In the genomic region with DNA sequence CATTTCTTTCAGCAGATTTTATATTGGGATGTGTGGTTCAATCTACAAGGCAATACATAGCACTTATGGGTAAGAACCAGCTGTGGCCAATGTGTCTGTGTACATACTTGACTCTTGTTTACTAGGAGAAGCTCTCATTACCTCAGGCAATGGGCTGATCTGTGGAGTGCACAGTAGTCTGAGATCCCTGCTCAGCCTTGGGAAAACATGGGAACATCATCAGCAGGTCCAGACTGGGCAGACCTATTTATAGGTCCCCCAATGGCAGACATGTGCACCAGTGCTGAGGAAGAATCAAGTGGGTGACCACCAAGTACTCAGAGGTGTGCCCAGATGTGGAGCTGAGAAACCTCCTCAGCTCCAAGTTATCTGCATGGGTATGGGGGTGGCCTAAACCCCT, we compare ENCODE assay signal across 23 cellular contexts.
DNase-seq lines count a peak whose midpoint lies in the region; ATAC-seq, FAIRE-seq and TF ChIP-seq lines count a peak whose summit lies in the region.
"Had no signal": no experiment of that assay in that cellular context is flagged by ENCODE, and none has a peak within 500 bp of the region (broad histone marks: within the 10 kb centered on the region; RNA-seq: fewer than 3 reads in every experiment).

No MANE protein-coding gene starts in this region.

- no peaks in the 10 kb centered on the region for H3K27me3 ChIP-seq in keratinocyte (ENCODE audit: control insufficient read depth, extremely low read depth, insufficient read depth, low read length)
- H3K27me3 ChIP-seq: heart right ventricle, tibial nerve had no signal

- no peak for FAIRE-seq in keratinocyte (lab: Jason Lieb, UNC)
- FAIRE-seq: islet of Langerhans, TTC549 had no signal

- no peak for TF ChIP-seq CTCF in keratinocyte (optimal IDR thresholded peaks at IDR 0.05 in 1 of 3, IDR thresholded peaks at IDR 0.05 in 1 of 3, conservative IDR thresholded peaks at IDR 0.05 in 1 of 3; ENCODE audit: extremely low read depth in 1 of 3, insufficient read depth in 2 of 3, low read length in 3 of 3)

- dilution Hi-C loops in keratinocyte (cut with MboI; ENCODE audit: extremely low pct_ligation_motif_present, low sequenced_read_pairs) = no loop called here

- H3K79me2 ChIP-seq in keratinocyte (ENCODE audit: control insufficient read depth, insufficient read depth, low read length) = no peaks in the 10 kb centered on the region

- DNase-seq in NCI-H1417 (lab: John Stamatoyannopoulos, UW) (peak in 2 of 3 experiments; percentile 12 to 48), NCI-H1417 treated with DMSO at 0.1 percent for 48 hours (lab: John Stamatoyannopoulos, UW) (no peak), NCI-H2029 treated with DMSO at 0.1 percent for 48 hours (lab: John Stamatoyannopoulos, UW) (peak; percentile 67), keratinocyte (ENCODE audit: low read depth, low spot score) (peak; percentile 28), anterior cingulate cortex (lab: John Stamatoyannopoulos, UW) (no peak), hypothalamus (lab: John Stamatoyannopoulos, UW) (no peak)
- DNase-seq in activated CD8-positive, alpha-beta memory T cell treated with anti-CD3 and anti-CD28 coated beads, Interleukin-2, amount 50 U/mL, for 48 hours = no peak
- DNase-seq: 8988T; activated CD4-positive, alpha-beta T cell treated with anti-CD3 and anti-CD28 coated beads for 4 hours; activated gamma-delta T cell treated with Interleukin-2 at 50 U/mL for 16 hours; amniotic stem cell; effector CD8-positive, alpha-beta T cell; GM23248; NCI-H524 treated with DMSO at 0.1 percent for 48 hours; nephron progenitor cell; PC-9; psoas muscle had no signal

- peak overlapping the region in 2 of 3 experiments; percentile 6 to 41 for H3K4me3 ChIP-seq in keratinocyte (ENCODE audit: control insufficient read depth in 2 of 3, extremely low read depth in 1 of 3, insufficient read depth in 2 of 3, low read depth in 1 of 3, low read length in 3 of 3)
- H3K4me3 ChIP-seq: GM23248, heart right ventricle, PC-9, psoas muscle, SK-N-MC, tibial nerve had no signal

- H3K36me3 ChIP-seq in keratinocyte (ENCODE audit: control insufficient read depth in 2 of 2, extremely low read depth in 1 of 2, insufficient read depth in 2 of 2, low read length in 2 of 2) = no peaks in the 10 kb centered on the region
- H3K36me3 ChIP-seq: heart right ventricle, tibial nerve had no signal

- no peaks in the 10 kb centered on the region for H3K9me1 ChIP-seq in keratinocyte (ENCODE audit: control insufficient read depth, extremely low read depth, insufficient read depth, low read length)

- H2AFZ ChIP-seq in keratinocyte (ENCODE audit: control insufficient read depth, low read length) = peak overlapping the region; percentile 64
- H2AFZ ChIP-seq: GM23248, PC-9 had no signal

- peak overlapping the region; percentile 74 for H3K27ac ChIP-seq in keratinocyte (ENCODE audit: control insufficient read depth, insufficient read depth, low read length)
- H3K27ac ChIP-seq: GM23248, heart right ventricle, PC-9, psoas muscle, SK-N-MC, tibial nerve had no signal

- peak overlapping the region; percentile 80 for H3K4me2 ChIP-seq in keratinocyte (ENCODE audit: control insufficient read depth, extremely low read depth, insufficient read depth, low read depth, low read length)
- H3K4me2 ChIP-seq: PC-9 had no signal

- ATAC-seq in GM19023 (IDR thresholded peaks at IDR 0.05; ENCODE audit: unreplicated experiment) = peak; percentile 13
- ATAC-seq: psoas muscle had no signal

- H3K4me1 ChIP-seq in keratinocyte (ENCODE audit: control insufficient read depth, extremely low read depth, insufficient read depth, low read length) = peaks cover 35% of the 10 kb centered on the region
- H3K4me1 ChIP-seq: psoas muscle, tibial nerve had no signal

- no peaks in the 10 kb centered on the region for H4K20me1 ChIP-seq in keratinocyte (ENCODE audit: control insufficient read depth, extremely low read depth, insufficient read depth, low read length)

- no peaks in the 10 kb centered on the region for H3K9me3 ChIP-seq in keratinocyte (ENCODE audit: control insufficient read depth, low read depth, low read length)
- H3K9me3 ChIP-seq: psoas muscle had no signal

- H3K9ac ChIP-seq in keratinocyte (ENCODE audit: control insufficient read depth, extremely low read depth, insufficient read depth, low read length) = peak overlapping the region; percentile 34
- H3K9ac ChIP-seq: GM23248 had no signal

Comparison
In these comparisons a context has a peak if more than half of its experiments do, and no peak if none do; other contexts are left out.
1. DNase-seq: peak in NCI-H1417 (2 of 3), NCI-H2029 treated with DMSO at 0.1 percent for 48 hours (single experiment) and keratinocyte (single experiment); none in NCI-H1417 treated with DMSO at 0.1 percent for 48 hours (single experiment), anterior cingulate cortex (0 of 58), activated CD8-positive, alpha-beta memory T cell treated with anti-CD3 and anti-CD28 coated beads, Interleukin-2, amount 50 U/mL, for 48 hours (single experiment) and hypothalamus (0 of 51).